Comparison of ENCODE assay signal across 30 cellular contexts in the genomic region with DNA sequence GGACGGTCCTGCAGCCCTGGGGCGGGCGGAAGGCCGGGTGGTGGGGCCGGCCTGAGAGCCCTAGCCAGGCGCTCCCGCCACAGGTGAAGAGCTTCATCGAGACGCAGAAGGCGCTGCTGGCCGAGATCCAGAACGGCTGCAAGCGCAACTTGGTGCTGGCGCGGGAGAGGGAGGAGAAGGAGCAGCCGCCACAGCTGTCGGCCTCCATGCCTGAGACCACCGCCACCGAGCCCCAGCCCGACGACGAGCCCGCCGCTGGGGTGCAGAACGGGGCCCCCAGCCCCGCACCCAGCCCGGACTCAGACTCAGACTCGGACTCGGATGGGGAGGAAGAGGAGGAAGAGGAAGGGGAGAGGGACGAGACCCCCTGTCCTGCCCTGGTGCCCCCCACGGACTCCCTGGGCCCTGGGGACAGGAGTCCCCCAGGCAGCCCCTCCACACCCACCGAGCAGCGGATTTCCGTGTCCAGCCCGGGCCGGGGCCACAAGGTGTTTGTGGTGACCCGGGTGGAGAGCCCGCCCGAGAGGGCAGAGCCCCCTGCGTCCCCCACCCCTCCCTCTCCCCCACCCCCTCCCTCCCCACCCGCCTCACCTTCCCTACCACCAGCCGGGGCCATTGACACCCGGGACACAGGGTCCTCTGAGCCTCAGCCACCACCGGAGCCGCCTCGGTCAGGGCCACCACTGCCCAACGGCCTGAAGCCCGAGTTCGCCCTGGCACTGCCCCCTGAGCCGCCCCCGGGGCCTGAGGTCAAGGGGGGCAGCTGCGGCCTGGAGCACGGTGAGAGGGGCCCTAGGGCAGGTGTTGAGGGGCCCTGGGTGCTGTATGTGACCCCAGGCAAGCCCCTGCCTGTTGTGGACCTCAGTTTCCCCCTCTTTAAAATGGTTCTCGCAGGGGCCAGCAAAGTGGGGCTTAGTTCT. TPM values are rescaled to one million over a fixed set of nuclear protein-coding genes. Genes with fewer than 3 reads are reported as not detected.
"Had no signal": no experiment of that assay in that cellular context is flagged by ENCODE, and none has a peak within 500 bp of the region (broad histone marks: within the 10 kb centered on the region; RNA-seq: fewer than 3 reads in every experiment).

No MANE protein-coding gene starts in this region.

- H3K4me1 ChIP-seq: esophagus muscularis mucosa, foreskin keratinocyte, heart left ventricle, left lung, lower lobe of right lung, stomach, tibial artery, upper lobe of right lung had no signal

- H3K9me3 ChIP-seq: esophagus muscularis mucosa, heart left ventricle, left lung, lower lobe of right lung, stomach, tibial artery, upper lobe of right lung had no signal

- FAIRE-seq: colon had no signal

- H3K27me3 Mint-ChIP-seq: activated CD4-positive, alpha-beta memory T cell treated with anti-CD3 and anti-CD28 coated beads for 36 hours; activated CD4-positive, alpha-beta T cell treated with anti-CD3 and anti-CD28 coated beads, Interleukin-2, amount 10 ng/mL, durations not matched to agents 24 days and 14 days; activated naive CD8-positive, alpha-beta T cell treated with anti-CD3 and anti-CD28 coated beads, Interleukin-2, amount 10 ng/mL, durations not matched to agents 7 days and 5 days; activated T-cell treated with anti-CD3 and anti-CD28 coated beads, Interleukin-2, amount 50 U/mL, for 24 hours; central memory CD8-positive, alpha-beta T cell; naive thymus-derived CD8-positive, alpha-beta T cell; progenitor cell of endocrine pancreas; T-helper 17 cell had no signal

- H3K27ac ChIP-seq: esophagus muscularis mucosa, foreskin keratinocyte, heart left ventricle, left lung, lower lobe of right lung, stomach, tibial artery, upper lobe of right lung had no signal

- H3K4me3 ChIP-seq: esophagus muscularis mucosa, heart left ventricle, left lung, lower lobe of right lung, skin epidermis, stomach, tibial artery, upper lobe of right lung had no signal

- H3K27ac Mint-ChIP-seq: activated CD4-positive, alpha-beta memory T cell treated with anti-CD3 and anti-CD28 coated beads for 36 hours; activated CD4-positive, alpha-beta T cell treated with anti-CD3 and anti-CD28 coated beads, Interleukin-2, amount 10 ng/mL, durations not matched to agents 24 days and 14 days; activated naive CD4-positive, alpha-beta T cell treated with anti-CD3 and anti-CD28 coated beads, Interleukin-2, amount 10 ng/mL, durations not matched to agents 7 days and 5 days; activated naive CD8-positive, alpha-beta T cell treated with anti-CD3 and anti-CD28 coated beads, Interleukin-2, amount 10 ng/mL, durations not matched to agents 7 days and 5 days; activated T-cell treated with anti-CD3 and anti-CD28 coated beads, Interleukin-2, amount 50 U/mL, for 24 hours; naive thymus-derived CD8-positive, alpha-beta T cell; progenitor cell of endocrine pancreas; T-helper 17 cell had no signal

- ATAC-seq: foreskin keratinocyte; heart left ventricle; left lung; naive thymus-derived CD8-positive, alpha-beta T cell; sciatic nerve; T-helper 17 cell; upper lobe of right lung had no signal

- H3K9me3 Mint-ChIP-seq: activated CD4-positive, alpha-beta memory T cell treated with anti-CD3 and anti-CD28 coated beads for 36 hours; activated CD4-positive, alpha-beta T cell treated with anti-CD3 and anti-CD28 coated beads, Interleukin-2, amount 10 ng/mL, durations not matched to agents 24 days and 14 days; activated naive CD4-positive, alpha-beta T cell treated with anti-CD3 and anti-CD28 coated beads, Interleukin-2, amount 10 ng/mL, durations not matched to agents 7 days and 5 days; activated naive CD8-positive, alpha-beta T cell treated with anti-CD3 and anti-CD28 coated beads, Interleukin-2, amount 10 ng/mL, durations not matched to agents 7 days and 5 days; activated T-cell treated with anti-CD3 and anti-CD28 coated beads, Interleukin-2, amount 50 U/mL, for 24 hours; central memory CD8-positive, alpha-beta T cell; naive thymus-derived CD8-positive, alpha-beta T cell had no signal

- H3K4me3 Mint-ChIP-seq: activated CD4-positive, alpha-beta memory T cell treated with anti-CD3 and anti-CD28 coated beads for 36 hours; activated CD4-positive, alpha-beta T cell treated with anti-CD3 and anti-CD28 coated beads, Interleukin-2, amount 10 ng/mL, durations not matched to agents 24 days and 14 days; activated naive CD4-positive, alpha-beta T cell treated with anti-CD3 and anti-CD28 coated beads, Interleukin-2, amount 10 ng/mL, durations not matched to agents 7 days and 5 days; activated naive CD8-positive, alpha-beta T cell treated with anti-CD3 and anti-CD28 coated beads, Interleukin-2, amount 10 ng/mL, durations not matched to agents 7 days and 5 days; activated T-cell treated with anti-CD3 and anti-CD28 coated beads, Interleukin-2, amount 50 U/mL, for 24 hours; central memory CD8-positive, alpha-beta T cell; naive thymus-derived CD8-positive, alpha-beta T cell; T-helper 17 cell had no signal

- DNase-seq: activated CD4-positive, alpha-beta memory T cell treated with anti-CD3 and anti-CD28 coated beads for 36 hours; activated CD4-positive, alpha-beta T cell treated with anti-CD3 and anti-CD28 coated beads, Interleukin-2, amount 10 ng/mL, durations not matched to agents 24 days and 14 days; activated CD4-positive, CD25-positive, alpha-beta regulatory T cell treated with anti-CD3 and anti-CD28 coated beads, Interleukin-2, amount 50 U/mL, for 72 hours; activated CD8-positive, alpha-beta memory T cell treated with anti-CD3 and anti-CD28 coated beads, Interleukin-2, amount 50 U/mL, for 48 hours; activated gamma-delta T cell; activated naive CD4-positive, alpha-beta T cell treated with anti-CD3 and anti-CD28 coated beads, Interleukin-2, amount 10 ng/mL, durations not matched to agents 7 days and 5 days; activated naive CD8-positive, alpha-beta T cell treated with anti-CD3 and anti-CD28 coated beads, Interleukin-2, amount 10 ng/mL, durations not matched to agents 7 days and 5 days; activated T-cell treated with anti-CD3 and anti-CD28 coated beads, Interleukin-2, amount 50 U/mL, for 24 hours; dermis blood vessel endothelial cell; effector CD4-positive, alpha-beta T cell; foreskin keratinocyte; heart left ventricle; hypothalamus; left lung; lower lobe of right lung; mesenchymal stem cell; naive thymus-derived CD8-positive, alpha-beta T cell; stimulated activated CD4-positive, alpha-beta T cell treated with anti-CD3 and anti-CD28 coated beads, Interleukin-12 subunit alpha, Interleukin-12 subunit beta, amount 100 ng/mL, for 4 hours; stimulated activated CD4-positive, alpha-beta T cell treated with anti-CD3 and anti-CD28 coated beads, Interleukin-4, amount 100 ng/mL, for 1 hour; stomach; T-helper 17 cell; T1000; tibial artery; upper lobe of right lung had no signal

RNA-seq across cellular contexts. Expression of gene NKPD1, which starts 15.3 kb away (rescaled TPM):
- total RNA-seq: left lung, lower lobe of right lung, sciatic nerve, stomach, upper lobe of right lung had no signal
